17 cellular contexts compared by ENCODE assay signal in genomic region chr10:6511347-6511746, GRCh38.
"Had no signal": no experiment of that assay in that cellular context is flagged by ENCODE, and none has a peak within 500 bp of the region (broad histone marks: within the 10 kb centered on the region; RNA-seq: fewer than 3 reads in every experiment).

No MANE protein-coding gene starts in this region.

- H3K27ac Mint-ChIP-seq: mesothelial cell of epicardium, neural progenitor cell had no signal

- ATAC-seq: body of pancreas had no signal

- H3K4me1 Mint-ChIP-seq: mesothelial cell of epicardium, neural progenitor cell had no signal

- DNase-seq: activated CD8-positive, alpha-beta memory T cell treated with anti-CD3 and anti-CD28 coated beads, Interleukin-2, amount 50 U/mL, for 48 hours; activated naive CD4-positive, alpha-beta T cell treated with anti-CD3 and anti-CD28 coated beads, Interleukin-2, amount 50 U/mL, for 16 hours; amygdala; body of pancreas; central memory CD4-positive, alpha-beta T cell; effector CD4-positive, alpha-beta T cell; foreskin melanocyte; lower lobe of right lung; ovary; SIG-M5; stimulated activated CD4-positive, alpha-beta T cell treated with anti-CD3 and anti-CD28 coated beads, Interleukin-4, amount 100 ng/mL, for 1 hour; stimulated activated naive CD4-positive, alpha-beta T cell; T-helper 9 cell; trophoblast cell had no signal

- H3K4me3 Mint-ChIP-seq: mesothelial cell of epicardium, neural progenitor cell had no signal

- H3K9me3 Mint-ChIP-seq: neural progenitor cell had no signal

- H3K9me3 ChIP-seq: body of pancreas, lower lobe of right lung, ovary, suprapubic skin had no signal
